22 cellular contexts compared by ENCODE assay signal in genomic region chr1:40673452-40673851, GRCh38.
"Had no signal": no experiment of that assay in that cellular context is flagged by ENCODE, and none has a peak within 500 bp of the region (broad histone marks: within the 10 kb centered on the region; RNA-seq: fewer than 3 reads in every experiment).

No MANE protein-coding gene starts in this region.

- H3K36me3 Mint-ChIP-seq: naive thymus-derived CD8-positive, alpha-beta T cell had no signal

- H3K4me3 Mint-ChIP-seq: endodermal cell; naive thymus-derived CD8-positive, alpha-beta T cell had no signal

- H3K4me1 Mint-ChIP-seq: endodermal cell had no signal

- H3K4me3 ChIP-seq: coronary artery, gastrocnemius medialis, heart right ventricle, mucosa of descending colon, ovary, stomach, thoracic aorta, uterus had no signal

- H3K27ac ChIP-seq: coronary artery, gastrocnemius medialis, heart right ventricle, ovary, stomach, thoracic aorta, uterus had no signal

- ATAC-seq: gastrocnemius medialis; heart right ventricle; mucosa of descending colon; naive thymus-derived CD8-positive, alpha-beta T cell; right cardiac atrium had no signal

- DNase-seq: effector CD4-positive, alpha-beta T cell; endodermal cell; erythroblast; gastrocnemius medialis; heart right ventricle; hypothalamus; kidney glomerular epithelial cell; mammary epithelial cell; mucosa of descending colon; naive thymus-derived CD8-positive, alpha-beta T cell; ovary; right cardiac atrium; small intestine; stimulated activated CD4-positive, alpha-beta T cell treated with anti-CD3 and anti-CD28 coated beads, Interleukin-12 subunit alpha, Interleukin-12 subunit beta, amount 100 ng/mL, for 4 hours; stimulated activated naive CD4-positive, alpha-beta T cell; stomach; substantia nigra; trophoblast cell; uterus had no signal

- H3K27ac Mint-ChIP-seq: endodermal cell; naive thymus-derived CD8-positive, alpha-beta T cell; progenitor cell of endocrine pancreas had no signal

- H3K9me3 ChIP-seq: gastrocnemius medialis, heart right ventricle, mucosa of descending colon, ovary, stomach, thoracic aorta, uterus had no signal

- H3K36me3 ChIP-seq: gastrocnemius medialis, heart right ventricle, ovary, stomach, thoracic aorta, uterus had no signal

- H3K9me3 Mint-ChIP-seq: endodermal cell; naive thymus-derived CD8-positive, alpha-beta T cell had no signal

- H3K27me3 ChIP-seq: gastrocnemius medialis, ovary, stomach, uterus had no signal

- H3K4me1 ChIP-seq: gastrocnemius medialis, uterus had no signal
